In the genomic region with DNA sequence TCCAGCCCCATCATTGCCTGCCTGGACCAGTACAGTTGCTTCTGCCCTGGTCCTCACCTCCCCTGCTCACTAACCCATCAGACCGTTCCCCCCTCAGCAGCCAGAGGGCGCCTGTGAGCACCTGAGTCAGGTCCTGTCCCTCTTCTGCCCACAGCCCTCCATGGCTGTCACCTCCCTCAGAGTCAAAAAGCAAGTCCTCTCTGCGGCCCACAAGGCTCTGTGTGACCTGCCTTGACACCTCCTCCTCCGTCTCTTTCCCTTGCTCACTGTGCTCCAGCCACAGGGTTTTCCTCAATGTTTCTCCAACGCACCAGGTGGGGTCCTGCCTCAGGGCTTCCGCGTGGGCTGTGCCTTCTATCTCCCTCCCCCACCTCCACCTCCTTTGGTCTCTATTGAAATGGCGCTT, we compare ENCODE assay signal across 8 cellular contexts. TPM values are rescaled to one million over a fixed set of nuclear protein-coding genes. Genes with fewer than 3 reads are reported as not detected.
DNase-seq lines count a peak whose midpoint lies in the region; ATAC-seq, FAIRE-seq and TF ChIP-seq lines count a peak whose summit lies in the region.

No MANE protein-coding gene starts in this region.

- H3K4me2 ChIP-seq in endothelial cell of umbilical vein (ENCODE audit: insufficient read depth, low read length): no peak overlapping the region

- no TSS peak for BruUV-seq in endothelial cell of umbilical vein (replicated peaks; lab: Mats Ljungman, UMichigan)

- H3K27me3 Mint-ChIP-seq in activated CD4-positive, alpha-beta T cell treated with anti-CD3 and anti-CD28 coated beads for 36 hours: peaks cover 5% of the 10 kb centered on the region

- no peaks in the 10 kb centered on the region for H3K9me3 Mint-ChIP-seq in activated CD4-positive, alpha-beta T cell treated with anti-CD3 and anti-CD28 coated beads for 36 hours (ENCODE audit: low read depth)

- peak; percentile 76 for ATAC-seq in activated CD4-positive, alpha-beta T cell treated with anti-CD3 and anti-CD28 coated beads for 36 hours
- no peak for ATAC-seq in omental fat pad (ENCODE audit: low FRiP score)
- no peak for ATAC-seq in HG03175 (IDR thresholded peaks at IDR 0.05; ENCODE audit: unreplicated experiment)

- H3K9me1 ChIP-seq in endothelial cell of umbilical vein (replicated peaks; ENCODE audit: control insufficient read depth, extremely low read depth, insufficient read depth, low read length): no peaks in the 10 kb centered on the region

- H3K27me3 ChIP-seq in HL-60 (ENCODE audit: insufficient read depth, poor library complexity, severe bottlenecking) (no peaks in the 10 kb centered on the region), endothelial cell of umbilical vein (ENCODE audit: control insufficient read depth in 2 of 2, insufficient read depth in 2 of 2, low read length in 2 of 2) (no peaks in the 10 kb centered on the region)

- CTCF ChIA-PET in activated CD4-positive, alpha-beta T cell treated with anti-CD3 and anti-CD28 coated beads for 36 hours (lab: Charles Lee): no interaction called here
- CTCF ChIA-PET in endothelial cell of umbilical vein (lab: Charles Lee): interaction anchor here (1.4 kb wide), 1 partner anchor 210 kb away, joined by 3 read pairs; no protein-coding TSS in a partner anchor

- no peaks in the 10 kb centered on the region for H4K20me1 ChIP-seq in endothelial cell of umbilical vein (replicated peaks; ENCODE audit: control insufficient read depth, extremely low read depth, insufficient read depth, low read length)

- no peaks in the 10 kb centered on the region for H3K9me3 ChIP-seq in endothelial cell of umbilical vein (replicated peaks; ENCODE audit: control insufficient read depth, insufficient read depth, low read length)

- H3K36me3 Mint-ChIP-seq in activated CD4-positive, alpha-beta T cell treated with anti-CD3 and anti-CD28 coated beads for 36 hours (ENCODE audit: low read depth): no peaks in the 10 kb centered on the region

- DNase-seq in COLO668 (lab: John Stamatoyannopoulos, UW; ENCODE audit: unreplicated experiment) (peak; percentile 37), HL-60 (ENCODE audit: low read depth in 1 of 2, low spot score in 1 of 2) (peak in 1 of 2 experiments; percentile 49), endothelial cell of umbilical vein (ENCODE audit: low read depth, low spot score) (peak; percentile 35), omental fat pad (ENCODE audit: low spot score) (peak; percentile 48), NCI-H1092 treated with DMSO at 0.1 percent for 48 hours (lab: John Stamatoyannopoulos, UW) (no peak), midbrain (lab: John Stamatoyannopoulos, UW) (no peak)
- peak; percentile 84 for DNase-seq in activated CD4-positive, alpha-beta T cell treated with anti-CD3 and anti-CD28 coated beads for 36 hours

- dilution Hi-C loops in endothelial cell of umbilical vein (cut with MboI; ENCODE audit: extremely low pct_ligation_motif_present, low sequenced_read_pairs): loop anchor here (25.0 kb wide), 1 partner anchor 117 kb away; no protein-coding TSS in a partner anchor

- no peak overlapping the region for H2AFZ ChIP-seq in endothelial cell of umbilical vein (ENCODE audit: low read depth, low read length)

- no peaks in the 10 kb centered on the region for H3K4me1 ChIP-seq in endothelial cell of umbilical vein (ENCODE audit: control insufficient read depth, extremely low read depth, insufficient read depth, low read length)

- H3K4me1 Mint-ChIP-seq in activated CD4-positive, alpha-beta T cell treated with anti-CD3 and anti-CD28 coated beads for 36 hours: no peaks in the 10 kb centered on the region

- intact Hi-C loops in activated CD4-positive, alpha-beta T cell treated with anti-CD3 and anti-CD28 coated beads for 36 hours (cut with DNase I, micrococcal nuclease): loop anchor here in 1 of 2 experiments (1.0 to 2.0 kb wide), 2 partner anchors 111 to 208 kb away; no protein-coding TSS in a partner anchor
- intact Hi-C loops in endothelial cell of umbilical vein (cut with micrococcal nuclease): loop anchor here (1.0 kb wide), 1 partner anchor 208 kb away; no protein-coding TSS in a partner anchor

- H3K36me3 ChIP-seq in endothelial cell of umbilical vein (ENCODE audit: control insufficient read depth in 2 of 2, extremely low read depth in 1 of 2, insufficient read depth in 2 of 2, low read length in 2 of 2): no peaks in the 10 kb centered on the region

- no peaks in the 10 kb centered on the region for H3K79me2 ChIP-seq in endothelial cell of umbilical vein (ENCODE audit: control insufficient read depth, insufficient read depth, low read length)

- no peak overlapping the region for H3K27ac ChIP-seq in HL-60 (replicated peaks)
- H3K27ac ChIP-seq in endothelial cell of umbilical vein (ENCODE audit: insufficient read depth, low read depth, low read length): no peak overlapping the region

- TF ChIP-seq CTCF in HL-60 (IDR thresholded peaks at IDR 0.05; ENCODE audit: insufficient read depth, low read length) (peak; percentile 43), endothelial cell of umbilical vein (IDR thresholded peaks at IDR 0.05; ENCODE audit: extremely low read depth in 1 of 2, insufficient read depth in 1 of 2, low read depth in 1 of 2, low read length in 2 of 2) (peak; percentile 56 to 76), omental fat pad (IDR thresholded peaks at IDR 0.05) (no peak)

- POLR2A ChIA-PET in activated CD4-positive, alpha-beta T cell treated with anti-CD3 and anti-CD28 coated beads for 36 hours (lab: Charles Lee): no interaction called here
- POLR2A ChIA-PET in endothelial cell of umbilical vein (lab: Charles Lee): interaction anchor here (0.7 kb wide), 1 partner anchor 33 kb away, joined by 3 read pairs; no protein-coding TSS in a partner anchor

- H3K4me3 ChIP-seq in HL-60 (replicated peaks; ENCODE audit: insufficient read depth, low read length) (no peak overlapping the region), endothelial cell of umbilical vein (replicated peaks in 1 of 3; ENCODE audit: insufficient read depth in 1 of 3, low read depth in 1 of 3, low read length in 3 of 3) (no peak overlapping the region)

- FAIRE-seq in endothelial cell of umbilical vein (lab: Jason Lieb, UNC): no peak

- no peak overlapping the region for H3K27ac Mint-ChIP-seq in activated CD4-positive, alpha-beta T cell treated with anti-CD3 and anti-CD28 coated beads for 36 hours

- no peak overlapping the region for H3K4me3 Mint-ChIP-seq in activated CD4-positive, alpha-beta T cell treated with anti-CD3 and anti-CD28 coated beads for 36 hours

- H3K9ac ChIP-seq in endothelial cell of umbilical vein (replicated peaks; ENCODE audit: extremely low read depth, insufficient read depth, low read length): no peak overlapping the region

- no peak for TF ChIP-seq POLR2A in endothelial cell of umbilical vein (IDR thresholded peaks at IDR 0.05; ENCODE audit: low read depth, low read length)

TF ChIP-seq in endothelial cell of umbilical vein, 7 proteins besides CTCF, POLR2A, EP300 and RAD21:
- TF ChIP-seq EZH2 (IDR thresholded peaks at IDR 0.05; ENCODE audit: borderline replicate concordance, low read depth, low read length, severe bottlenecking) (no peak), JUN (IDR thresholded peaks at IDR 0.05; ENCODE audit: borderline replicate concordance, insufficient read depth, insufficient read length, low read depth) (no peak), MYC (IDR thresholded peaks at IDR 0.05; ENCODE audit: low read depth, low read length) (no peak), FOS (IDR thresholded peaks at IDR 0.05; ENCODE audit: borderline replicate concordance, insufficient read depth, low read length) (no peak), POLR2AphosphoS5 (IDR thresholded peaks at IDR 0.05; ENCODE audit: insufficient read depth, low read depth, low read length) (no peak), GATA2 (IDR thresholded peaks at IDR 0.05; ENCODE audit: insufficient read depth, insufficient read length, low read depth, low read length) (no peak)
- TF ChIP-seq, protein P1, sequence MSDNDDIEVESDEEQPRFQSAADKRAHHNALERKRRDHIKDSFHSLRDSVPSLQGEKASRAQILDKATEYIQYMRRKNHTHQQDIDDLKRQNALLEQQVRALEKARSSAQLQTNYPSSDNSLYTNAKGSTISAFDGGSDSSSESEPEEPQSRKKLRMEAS (IDR thresholded peaks at IDR 0.05; ENCODE audit: insufficient read depth, insufficient read length): no peak

RNA-seq across cellular contexts. Expression of a gene that starts 29.4 kb away (rescaled TPM):
- total RNA-seq in activated CD4-positive, alpha-beta T cell treated with anti-CD3 and anti-CD28 coated beads for 36 hours: 1 to 10 TPM; 1.8 TPM
- total RNA-seq in endothelial cell of umbilical vein: 12.5 and 16.1 TPM in 2 replicates
- 10.1 and 13.1 TPM in 2 replicates for polyA plus RNA-seq in endothelial cell of umbilical vein
- polyA plus RNA-seq in endothelial cell of umbilical vein (2011; cell fraction: cytosol; rRNA removed): 5.5 and 7.4 TPM in 2 replicates
- 17.3 and 19.8 TPM in 2 replicates for polyA plus RNA-seq in endothelial cell of umbilical vein (2011; cell fraction: nucleus; rRNA removed)
- 12.7 and 19.1 TPM in 2 replicates for polyA plus RNA-seq in endothelial cell of umbilical vein (2012)
- 20.1 and 21.9 TPM in 2 replicates for polyA minus RNA-seq in endothelial cell of umbilical vein
- 37.2 TPM for polyA minus RNA-seq in endothelial cell of umbilical vein (2011; cell fraction: cytosol; rRNA and poly(A)+ RNA removed)
- 8.8 and 11.9 TPM in 2 replicates for polyA minus RNA-seq in endothelial cell of umbilical vein (2011; cell fraction: nucleus; rRNA and poly(A)+ RNA removed)
- 100 to 1,000 TPM; 238 to 530 (median 338) TPM for total RNA-seq in omental fat pad

Comparison
In these comparisons a context has a peak if more than half of its experiments do, and no peak if none do; other contexts are left out.
1. DNase-seq: peak in COLO668 (single experiment), activated CD4-positive, alpha-beta T cell treated with anti-CD3 and anti-CD28 coated beads for 36 hours (single experiment), endothelial cell of umbilical vein (single experiment) and omental fat pad (single experiment); none in NCI-H1092 treated with DMSO at 0.1 percent for 48 hours (single experiment) and midbrain (single experiment).
2. CTCF ChIP-seq: peak in HL-60 (single experiment) and endothelial cell of umbilical vein (2 of 2); none in omental fat pad (0 of 3).
3. RNA of a gene that starts 29.4 kb away (total RNA-seq): 238 to 530 TPM in omental fat pad; 12.5 to 16.1 TPM in endothelial cell of umbilical vein and 1.8 TPM in activated CD4-positive, alpha-beta T cell treated with anti-CD3 and anti-CD28 coated beads for 36 hours; every median in the first group is over 10 times any median in the second.